2 cellular contexts compared by ENCODE assay signal in the genomic region with DNA sequence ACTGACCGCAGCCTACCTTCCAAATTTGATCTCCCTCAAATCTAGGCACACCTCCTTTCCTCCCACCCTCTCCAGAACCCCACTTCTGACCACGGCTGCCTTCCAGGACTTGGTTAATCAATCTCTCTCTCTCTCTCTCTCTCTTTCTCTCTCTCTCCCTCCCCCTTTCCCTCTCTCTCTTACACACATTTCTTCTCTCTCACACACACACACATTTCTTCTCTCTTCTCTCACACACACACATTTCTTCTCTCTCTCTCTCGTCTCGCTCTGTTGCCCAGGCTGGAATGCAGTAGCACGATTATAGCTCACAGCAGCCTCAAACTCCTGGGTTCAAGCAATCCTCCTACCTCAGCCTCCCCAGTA.
TF ChIP-seq lines count a peak whose summit lies in the region.

No MANE protein-coding gene starts in this region.

TF ChIP-seq in HEK293, 187 proteins besides CTCF, POLR2A, EP300 and RAD21 (continued from another document):
- TF ChIP-seq ZBTB17 (tag by site-specific recombination; IDR thresholded peaks at IDR 0.05) (peak; percentile 75), ZNF473 (tag by site-specific recombination; IDR thresholded peaks at IDR 0.05) (no peak), ZNF239 (tag by site-specific recombination; IDR thresholded peaks at IDR 0.05) (0 out of 2 replicates have a peak, but pooled peaks have one; percentile 13), ZNF791 (tag by site-specific recombination; IDR thresholded peaks at IDR 0.05) (peak; percentile 44; the same call in 1 of the 2 replicates), ZBTB20 (tag by site-specific recombination; IDR thresholded peaks at IDR 0.05) (no peak), OSR2 (tag by site-specific recombination; IDR thresholded peaks at IDR 0.05) (0 out of 2 replicates have a peak, but pooled peaks have one; percentile 7), ZNF366 (tag by site-specific recombination; conservative IDR thresholded peaks at IDR 0.05) (peak; percentile 92), PRDM1 (tag by site-specific recombination; IDR thresholded peaks at IDR 0.05) (peak; percentile 59), ZNF184 (tag by site-specific recombination; IDR thresholded peaks at IDR 0.05) (no peak), GFI1B (tag by site-specific recombination; IDR thresholded peaks at IDR 0.05) (no peak), MYNN (tag by site-specific recombination; IDR thresholded peaks at IDR 0.05; ENCODE audit: borderline replicate concordance) (no peak), KLF9 (tag by site-specific recombination; IDR thresholded peaks at IDR 0.05; ENCODE audit: low read depth) (peak; percentile 28; the same call in 1 of the 2 replicates)
- TF ChIP-seq, protein P1, sequence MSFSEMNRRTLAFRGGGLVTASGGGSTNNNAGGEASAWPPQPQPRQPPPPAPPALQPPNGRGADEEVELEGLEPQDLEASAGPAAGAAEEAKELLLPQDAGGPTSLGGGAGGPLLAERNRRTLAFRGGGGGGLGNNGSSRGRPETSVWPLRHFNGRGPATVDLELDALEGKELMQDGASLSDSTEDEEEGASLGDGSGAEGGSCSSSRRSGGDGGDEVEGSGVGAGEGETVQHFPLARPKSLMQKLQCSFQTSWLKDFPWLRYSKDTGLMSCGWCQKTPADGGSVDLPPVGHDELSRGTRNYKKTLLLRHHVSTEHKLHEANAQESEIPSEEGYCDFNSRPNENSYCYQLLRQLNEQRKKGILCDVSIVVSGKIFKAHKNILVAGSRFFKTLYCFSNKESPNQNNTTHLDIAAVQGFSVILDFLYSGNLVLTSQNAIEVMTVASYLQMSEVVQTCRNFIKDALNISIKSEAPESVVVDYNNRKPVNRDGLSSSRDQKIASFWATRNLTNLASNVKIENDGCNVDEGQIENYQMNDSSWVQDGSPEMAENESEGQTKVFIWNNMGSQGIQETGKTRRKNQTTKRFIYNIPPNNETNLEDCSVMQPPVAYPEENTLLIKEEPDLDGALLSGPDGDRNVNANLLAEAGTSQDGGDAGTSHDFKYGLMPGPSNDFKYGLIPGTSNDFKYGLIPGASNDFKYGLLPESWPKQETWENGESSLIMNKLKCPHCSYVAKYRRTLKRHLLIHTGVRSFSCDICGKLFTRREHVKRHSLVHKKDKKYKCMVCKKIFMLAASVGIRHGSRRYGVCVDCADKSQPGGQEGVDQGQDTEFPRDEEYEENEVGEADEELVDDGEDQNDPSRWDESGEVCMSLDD (tag by site-specific recombination; IDR thresholded peaks at IDR 0.05), result 0 out of 2 replicates have a peak, but pooled peaks have one; percentile 23
- TF ChIP-seq, protein P2, sequence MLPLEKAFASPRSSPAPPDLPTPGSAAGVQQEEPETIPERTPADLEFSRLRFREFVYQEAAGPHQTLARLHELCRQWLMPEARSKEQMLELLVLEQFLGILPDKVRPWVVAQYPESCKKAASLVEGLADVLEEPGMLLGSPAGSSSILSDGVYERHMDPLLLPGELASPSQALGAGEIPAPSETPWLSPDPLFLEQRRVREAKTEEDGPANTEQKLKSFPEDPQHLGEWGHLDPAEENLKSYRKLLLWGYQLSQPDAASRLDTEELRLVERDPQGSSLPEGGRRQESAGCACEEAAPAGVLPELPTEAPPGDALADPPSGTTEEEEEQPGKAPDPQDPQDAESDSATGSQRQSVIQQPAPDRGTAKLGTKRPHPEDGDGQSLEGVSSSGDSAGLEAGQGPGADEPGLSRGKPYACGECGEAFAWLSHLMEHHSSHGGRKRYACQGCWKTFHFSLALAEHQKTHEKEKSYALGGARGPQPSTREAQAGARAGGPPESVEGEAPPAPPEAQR (tag by site-specific recombination; IDR thresholded peaks at IDR 0.05), result 0 out of 2 replicates have a peak, but pooled peaks have one; percentile 27
- TF ChIP-seq, protein P3, sequence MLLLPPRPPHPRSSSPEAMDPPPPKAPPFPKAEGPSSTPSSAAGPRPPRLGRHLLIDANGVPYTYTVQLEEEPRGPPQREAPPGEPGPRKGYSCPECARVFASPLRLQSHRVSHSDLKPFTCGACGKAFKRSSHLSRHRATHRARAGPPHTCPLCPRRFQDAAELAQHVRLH (tag by site-specific recombination; IDR thresholded peaks at IDR 0.05), result peak; percentile 66
- TF ChIP-seq, protein P4, sequence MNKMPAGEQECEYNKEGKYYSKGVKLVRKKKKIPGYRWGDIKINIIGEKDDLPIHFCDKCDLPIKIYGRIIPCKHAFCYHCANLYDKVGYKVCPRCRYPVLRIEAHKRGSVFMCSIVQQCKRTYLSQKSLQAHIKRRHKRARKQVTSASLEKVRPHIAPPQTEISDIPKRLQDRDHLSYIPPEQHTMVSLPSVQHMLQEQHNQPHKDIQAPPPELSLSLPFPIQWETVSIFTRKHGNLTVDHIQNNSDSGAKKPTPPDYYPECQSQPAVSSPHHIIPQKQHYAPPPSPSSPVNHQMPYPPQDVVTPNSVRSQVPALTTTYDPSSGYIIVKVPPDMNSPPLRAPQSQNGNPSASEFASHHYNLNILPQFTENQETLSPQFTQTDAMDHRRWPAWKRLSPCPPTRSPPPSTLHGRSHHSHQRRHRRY (tag by site-specific recombination; IDR thresholded peaks at IDR 0.05), result no peak
TF ChIP-seq in HEK293: peak in this region for 14.

TF ChIP-seq in liver, 16 proteins besides CTCF, POLR2A, EP300 and RAD21 (continued from another document):
- TF ChIP-seq GABPA (IDR thresholded peaks at IDR 0.05 in 1 of 2, conservative IDR thresholded peaks at IDR 0.05 in 1 of 2) (no peak), FOXA1 (IDR thresholded peaks at IDR 0.05) (no peak)
- TF ChIP-seq, protein P5, sequence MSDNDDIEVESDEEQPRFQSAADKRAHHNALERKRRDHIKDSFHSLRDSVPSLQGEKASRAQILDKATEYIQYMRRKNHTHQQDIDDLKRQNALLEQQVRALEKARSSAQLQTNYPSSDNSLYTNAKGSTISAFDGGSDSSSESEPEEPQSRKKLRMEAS (IDR thresholded peaks at IDR 0.05), result no peak
TF ChIP-seq in liver: peak in this region for 0.
